1 cellular context compared by ENCODE assay signal in the genomic region with DNA sequence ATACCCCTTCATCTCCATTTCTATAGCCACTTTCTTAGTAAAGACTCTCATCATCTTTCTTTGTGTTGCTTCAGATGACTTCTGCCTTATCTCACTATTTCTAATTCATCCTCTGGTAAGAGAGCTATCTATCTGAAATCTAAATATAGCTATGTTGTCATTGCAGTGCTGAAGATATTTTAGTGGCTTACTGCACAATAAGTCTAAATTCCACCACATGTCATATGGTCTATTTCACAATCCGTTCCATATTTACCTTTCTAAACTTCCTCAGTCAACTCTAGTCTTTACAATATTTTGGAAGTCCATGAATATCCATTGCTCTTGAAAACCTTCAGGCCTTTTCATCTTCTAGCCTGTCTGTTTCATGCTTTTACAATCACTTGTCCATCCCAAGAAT.
TF ChIP-seq lines count a peak whose summit lies in the region.

No MANE protein-coding gene starts in this region.

TF ChIP-seq in GM23338, 12 proteins besides CTCF, POLR2A, EP300 and RAD21 (continued from another document):
- TF ChIP-seq CREB1 (CRISPR knock-in tag; IDR thresholded peaks at IDR 0.05; ENCODE audit: low read depth) (no peak), EZH2 (IDR thresholded peaks at IDR 0.05; ENCODE audit: low read depth, unreplicated experiment) (no peak), EZH2phosphoT487 (IDR thresholded peaks at IDR 0.05; ENCODE audit: unreplicated experiment) (no peak), POLR2AphosphoS5 (IDR thresholded peaks at IDR 0.05; ENCODE audit: low read depth) (no peak), NANOG (IDR thresholded peaks at IDR 0.05; ENCODE audit: borderline replicate concordance) (no peak), ZNF114 (CRISPR knock-in tag; IDR thresholded peaks at IDR 0.05) (no peak), ETS1 (IDR thresholded peaks at IDR 0.05) (no peak), ZNF331 (CRISPR knock-in tag; IDR thresholded peaks at IDR 0.05; ENCODE audit: low read depth) (no peak), JUNB (IDR thresholded peaks at IDR 0.05; ENCODE audit: unreplicated experiment) (no peak), STAT1 (IDR thresholded peaks at IDR 0.05; ENCODE audit: unreplicated experiment) (no peak)
- TF ChIP-seq, protein P1, sequence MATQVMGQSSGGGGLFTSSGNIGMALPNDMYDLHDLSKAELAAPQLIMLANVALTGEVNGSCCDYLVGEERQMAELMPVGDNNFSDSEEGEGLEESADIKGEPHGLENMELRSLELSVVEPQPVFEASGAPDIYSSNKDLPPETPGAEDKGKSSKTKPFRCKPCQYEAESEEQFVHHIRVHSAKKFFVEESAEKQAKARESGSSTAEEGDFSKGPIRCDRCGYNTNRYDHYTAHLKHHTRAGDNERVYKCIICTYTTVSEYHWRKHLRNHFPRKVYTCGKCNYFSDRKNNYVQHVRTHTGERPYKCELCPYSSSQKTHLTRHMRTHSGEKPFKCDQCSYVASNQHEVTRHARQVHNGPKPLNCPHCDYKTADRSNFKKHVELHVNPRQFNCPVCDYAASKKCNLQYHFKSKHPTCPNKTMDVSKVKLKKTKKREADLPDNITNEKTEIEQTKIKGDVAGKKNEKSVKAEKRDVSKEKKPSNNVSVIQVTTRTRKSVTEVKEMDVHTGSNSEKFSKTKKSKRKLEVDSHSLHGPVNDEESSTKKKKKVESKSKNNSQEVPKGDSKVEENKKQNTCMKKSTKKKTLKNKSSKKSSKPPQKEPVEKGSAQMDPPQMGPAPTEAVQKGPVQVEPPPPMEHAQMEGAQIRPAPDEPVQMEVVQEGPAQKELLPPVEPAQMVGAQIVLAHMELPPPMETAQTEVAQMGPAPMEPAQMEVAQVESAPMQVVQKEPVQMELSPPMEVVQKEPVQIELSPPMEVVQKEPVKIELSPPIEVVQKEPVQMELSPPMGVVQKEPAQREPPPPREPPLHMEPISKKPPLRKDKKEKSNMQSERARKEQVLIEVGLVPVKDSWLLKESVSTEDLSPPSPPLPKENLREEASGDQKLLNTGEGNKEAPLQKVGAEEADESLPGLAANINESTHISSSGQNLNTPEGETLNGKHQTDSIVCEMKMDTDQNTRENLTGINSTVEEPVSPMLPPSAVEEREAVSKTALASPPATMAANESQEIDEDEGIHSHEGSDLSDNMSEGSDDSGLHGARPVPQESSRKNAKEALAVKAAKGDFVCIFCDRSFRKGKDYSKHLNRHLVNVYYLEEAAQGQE (IDR thresholded peaks at IDR 0.05; ENCODE audit: unreplicated experiment), result no peak
